Comparison of ENCODE assay signal across 1 cellular context in genomic region chr5:34186865-34187264, GRCh38.
TF ChIP-seq lines count a peak whose summit lies in the region.

No MANE protein-coding gene starts in this region.

TF ChIP-seq in HEK293, 187 proteins besides CTCF, POLR2A, EP300 and RAD21 (continued from another document):
- TF ChIP-seq PRDM10 (tag by site-specific recombination; IDR thresholded peaks at IDR 0.05) (peak; percentile 63), ZNF501 (tag by site-specific recombination; IDR thresholded peaks at IDR 0.05) (0 out of 2 replicates have a peak, but pooled peaks have one; percentile 33)
